ENCODE assay signal across 25 cellular contexts in genomic region chr15:91525746-91526145, GRCh38.
"Had no signal": no experiment of that assay in that cellular context is flagged by ENCODE, and none has a peak within 500 bp of the region (broad histone marks: within the 10 kb centered on the region; RNA-seq: fewer than 3 reads in every experiment).

No MANE protein-coding gene starts in this region.

- H3K4me3 ChIP-seq: ascending aorta, body of pancreas, MG63, Peyer's patch had no signal

- H3K27me3 ChIP-seq: ascending aorta, body of pancreas, MG63, Peyer's patch had no signal

- DNase-seq: activated CD4-positive, alpha-beta T cell treated with anti-CD3 and anti-CD28 coated beads for 48 hours; activated CD4-positive, alpha-beta T cell treated with anti-CD3 and anti-CD28 coated beads, Interleukin-2, amount 50 U/mL, for 4 hours; activated CD4-positive, CD25-positive, alpha-beta regulatory T cell treated with anti-CD3 and anti-CD28 coated beads, Interleukin-2, amount 50 U/mL, for 72 hours; activated CD8-positive, alpha-beta memory T cell treated with anti-CD3 and anti-CD28 coated beads, Interleukin-2, amount 50 U/mL, for 48 hours; activated CD8-positive, alpha-beta T cell treated with anti-CD3 and anti-CD28 coated beads, Interleukin-2, amount 10 ng/mL, durations not matched to agents 7 days and 5 days; activated naive CD4-positive, alpha-beta T cell treated with anti-CD3 and anti-CD28 coated beads, Interleukin-2, amount 50 U/mL, for 16 hours; activated T-cell treated with anti-CD3 and anti-CD28 coated beads, Interleukin-2, amount 50 U/mL, for 1 hour; amniotic stem cell; body of pancreas; MG63; MV-4-11; NCI-H1105 treated with DMSO at 0.1 percent for 48 hours; NCI-H1436 treated with DMSO at 0.1 percent for 48 hours; NCI-H187; NCI-H2081; NCI-H446; NCI-H524; Peyer's patch; SIG-M5; T-helper 17 cell; T-helper 9 cell had no signal

- H3K9me3 ChIP-seq: ascending aorta, body of pancreas, MG63, Peyer's patch had no signal

- H3K9me3 Mint-ChIP-seq: central memory CD8-positive, alpha-beta T cell had no signal

- H3K27ac Mint-ChIP-seq: activated CD8-positive, alpha-beta T cell treated with anti-CD3 and anti-CD28 coated beads, Interleukin-2, amount 10 ng/mL, durations not matched to agents 7 days and 5 days; T-helper 17 cell; WTC11 had no signal

- H3K36me3 ChIP-seq: ascending aorta, MG63, Peyer's patch had no signal

- ATAC-seq: activated CD8-positive, alpha-beta T cell treated with anti-CD3 and anti-CD28 coated beads, Interleukin-2, amount 10 ng/mL, durations not matched to agents 7 days and 5 days; body of pancreas; T-helper 17 cell; WTC11 had no signal

- H3K27ac ChIP-seq: ascending aorta, body of pancreas, KMS-11, Peyer's patch had no signal

- H3K4me1 Mint-ChIP-seq: WTC11 had no signal

- H3K4me3 Mint-ChIP-seq: activated CD8-positive, alpha-beta T cell treated with anti-CD3 and anti-CD28 coated beads, Interleukin-2, amount 10 ng/mL, durations not matched to agents 7 days and 5 days; central memory CD8-positive, alpha-beta T cell; T-helper 17 cell; WTC11 had no signal

- H3K4me1 ChIP-seq: ascending aorta, body of pancreas had no signal
